Comparison of ENCODE assay signal across 21 cellular contexts in the genomic region with DNA sequence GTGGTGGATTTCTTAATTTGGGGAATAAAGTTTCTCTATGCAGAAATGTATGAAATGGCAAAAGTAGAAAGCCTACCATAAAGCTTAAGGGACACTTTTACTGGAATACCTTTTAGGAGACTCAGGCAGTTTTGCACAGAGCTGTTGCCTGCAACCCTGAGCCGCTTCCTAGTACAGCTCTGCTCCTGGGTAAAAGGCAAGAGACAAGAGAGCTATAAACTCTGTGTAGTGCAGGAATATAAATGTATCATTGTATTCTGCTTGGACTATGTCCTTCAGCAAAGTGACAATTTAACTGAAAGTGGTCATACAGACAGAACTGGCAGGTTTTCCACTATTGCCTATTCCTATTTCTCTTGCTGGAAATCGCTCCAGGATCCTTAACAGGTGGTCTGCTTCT.
"Had no signal": no experiment of that assay in that cellular context is flagged by ENCODE, and none has a peak within 500 bp of the region (broad histone marks: within the 10 kb centered on the region; RNA-seq: fewer than 3 reads in every experiment).

No MANE protein-coding gene starts in this region.

- H3K9me3 ChIP-seq: SJSA1 had no signal

- H3K27me3 Mint-ChIP-seq: IgD-negative memory B cell had no signal

- H3K27ac ChIP-seq: KMS-11, SK-N-MC had no signal

- ATAC-seq: HepG2, K562, Panc1, PC-3 had no signal

- DNase-seq: Kasumi-1, MM.1S, NCI-H1092 treated with DMSO at 0.1 percent for 48 hours, NCI-H1436, NCI-H187, NCI-H2029, NCI-H2171 treated with DMSO at 0.1 percent for 48 hours, NCI-H2227 treated with DMSO at 0.1 percent for 48 hours, NCI-H524, NCI-H526 treated with DMSO at 0.1 percent for 48 hours, NCI-H774, PC-3, Right ventricle myocardium superior, SIG-M5 had no signal

- H3K36me3 ChIP-seq: SJSA1 had no signal

- H3K4me2 ChIP-seq: KMS-11 had no signal

- H3K27ac Mint-ChIP-seq: IgD-negative memory B cell had no signal

- H3K9ac ChIP-seq: KMS-11 had no signal

- H3K4me1 Mint-ChIP-seq: IgD-negative memory B cell had no signal

- H3K4me3 ChIP-seq: K562, SJSA1, SK-N-MC had no signal

- H3K4me3 Mint-ChIP-seq: IgD-negative memory B cell had no signal

- H3K27me3 ChIP-seq: SJSA1 had no signal
